Comparison of ENCODE assay signal across 7 cellular contexts in genomic region chr7:157478611-157479010, GRCh38.
A peak's percentile ranks its signal among the peaks of the same experiment; 100 is the strongest.
DNase-seq lines count a peak whose midpoint lies in the region; ATAC-seq lines count a peak whose summit lies in the region.
"Not testable (repeated sequence)": the region's sequence is repeated elsewhere in the genome, so short reads cannot be mapped to it uniquely, and the experiment has no call there.

No MANE protein-coding gene starts in this region.

- POLR2A ChIA-PET in T-cell (lab: Charles Lee) = interaction anchor here in 1 of 2 donors (0.6 kb wide), 1 partner anchor 240 kb away, joined by 3 read pairs; no protein-coding TSS in a partner anchor
- POLR2A ChIA-PET in naive thymus-derived CD4-positive, alpha-beta T cell (lab: Charles Lee) = interaction anchor here (0.9 to 1.7 kb wide), 2 partner anchors 12 to 27 kb away, joined by 3 to 7 read pairs; no protein-coding TSS in a partner anchor

- H3K4me1 Mint-ChIP-seq in T-cell = peaks cover 37 to 48% (median 39%) of the 10 kb centered on the region in 3 donors
- peaks cover 20% of the 10 kb centered on the region for H3K4me1 Mint-ChIP-seq in activated CD4-positive, alpha-beta T cell treated with anti-CD3 and anti-CD28 coated beads, Interleukin-2, amount 10 ng/mL, durations not matched to agents 24 days and 14 days
- H3K4me1 Mint-ChIP-seq in activated naive CD8-positive, alpha-beta T cell treated with anti-CD3 and anti-CD28 coated beads, Interleukin-2, amount 50 U/mL, for 24 hours = peaks cover 20% of the 10 kb centered on the region
- H3K4me1 Mint-ChIP-seq in naive thymus-derived CD4-positive, alpha-beta T cell = peaks cover 23 to 56% (median 34%) of the 10 kb centered on the region in 7 donors

- peaks cover 25% of the 10 kb centered on the region for H3K4me1 ChIP-seq in BLaER1
- peaks cover 0 to 23% of the 10 kb centered on the region in 2 donors for H3K4me1 ChIP-seq in naive thymus-derived CD4-positive, alpha-beta T cell (ENCODE audit: control insufficient read depth in 2 of 2, insufficient read depth in 2 of 2, low read length in 2 of 2)

- ATAC-seq in T-cell (replicated peaks in 1 of 4); activated naive CD8-positive, alpha-beta T cell treated with anti-CD3 and anti-CD28 coated beads, Interleukin-2, amount 50 U/mL, for 24 hours; naive thymus-derived CD4-positive, alpha-beta T cell: not testable (repeated sequence)

- not testable (repeated sequence) for H3K9ac ChIP-seq in BLaER1

- H3K36me3 ChIP-seq in BLaER1; naive thymus-derived CD4-positive, alpha-beta T cell (ENCODE audit: control insufficient read depth in 2 of 3, insufficient read depth in 3 of 3, low read length in 3 of 3): not testable (repeated sequence)

- not testable (repeated sequence) for H3K9me3 Mint-ChIP-seq in T-cell; activated CD4-positive, alpha-beta T cell treated with anti-CD3 and anti-CD28 coated beads, Interleukin-2, amount 10 ng/mL, durations not matched to agents 24 days and 14 days; activated naive CD8-positive, alpha-beta T cell treated with anti-CD3 and anti-CD28 coated beads, Interleukin-2, amount 50 U/mL, for 24 hours
- H3K9me3 Mint-ChIP-seq in naive thymus-derived CD4-positive, alpha-beta T cell = peaks cover 0 to 14% (median 8%) of the 10 kb centered on the region in 11 donors

- H3K4me3 ChIP-seq in BLaER1; naive thymus-derived CD4-positive, alpha-beta T cell (ENCODE audit: low read length): not testable (repeated sequence)

- not testable (repeated sequence) for H3K9me3 ChIP-seq in BLaER1; naive thymus-derived CD4-positive, alpha-beta T cell (ENCODE audit: control insufficient read depth in 2 of 3, low read length in 3 of 3)

- not testable (repeated sequence) for H4K20me1 ChIP-seq in BLaER1

- not testable (repeated sequence) for H3K36me3 Mint-ChIP-seq in T-cell; activated naive CD8-positive, alpha-beta T cell treated with anti-CD3 and anti-CD28 coated beads, Interleukin-2, amount 50 U/mL, for 24 hours (ENCODE audit: low read depth)
- peaks cover 12% of the 10 kb centered on the region for H3K36me3 Mint-ChIP-seq in activated CD4-positive, alpha-beta T cell treated with anti-CD3 and anti-CD28 coated beads, Interleukin-2, amount 10 ng/mL, durations not matched to agents 24 days and 14 days (ENCODE audit: low read depth)
- H3K36me3 Mint-ChIP-seq in naive thymus-derived CD4-positive, alpha-beta T cell = peaks cover 0 to 28% (median 4%) of the 10 kb centered on the region in 5 donors

- H3K27me3 ChIP-seq in BLaER1; naive thymus-derived CD4-positive, alpha-beta T cell (ENCODE audit: control insufficient read depth in 2 of 2, insufficient read depth in 2 of 2, low read length in 2 of 2): not testable (repeated sequence)

- H3K27ac ChIP-seq in BLaER1; naive thymus-derived CD4-positive, alpha-beta T cell (ENCODE audit: low read depth, low read length): not testable (repeated sequence)

- H3K4me3 Mint-ChIP-seq in T-cell = peak overlapping the region in 1 of 3 donors; percentile 78
- H3K4me3 Mint-ChIP-seq in activated CD4-positive, alpha-beta T cell treated with anti-CD3 and anti-CD28 coated beads, Interleukin-2, amount 10 ng/mL, durations not matched to agents 24 days and 14 days = peak overlapping the region; percentile 56
- peak overlapping the region; percentile 63 for H3K4me3 Mint-ChIP-seq in activated naive CD8-positive, alpha-beta T cell treated with anti-CD3 and anti-CD28 coated beads, Interleukin-2, amount 50 U/mL, for 24 hours
- peak overlapping the region in 9 of 10 donors; percentile 21 to 81 (median 71) for H3K4me3 Mint-ChIP-seq in naive thymus-derived CD4-positive, alpha-beta T cell

- not testable (repeated sequence) for DNase-seq in T-cell; activated CD4-positive, alpha-beta T cell treated with anti-CD3 and anti-CD28 coated beads, Interleukin-2, amount 10 ng/mL, durations not matched to agents 24 days and 14 days; activated naive CD8-positive, alpha-beta T cell treated with anti-CD3 and anti-CD28 coated beads, Interleukin-2, amount 50 U/mL, for 24 hours; naive thymus-derived CD4-positive, alpha-beta T cell
- peak; percentile 12 for DNase-seq in activated T-cell treated with anti-CD3 and anti-CD28 coated beads, Interleukin-2, amount 50 U/mL, for 1 hour
- DNase-seq in activated effector memory CD4-positive, alpha-beta T cell treated with anti-CD3 and anti-CD28 coated beads, Interleukin-2, amount 50 U/mL, for 16 hours = peak; percentile 57

- H3K4me2 ChIP-seq in BLaER1 = peak overlapping the region; percentile 86

- CTCF ChIA-PET in T-cell (lab: Charles Lee) = interaction anchor here in 1 of 2 donors (0.6 kb wide), 1 partner anchor 149 kb away, joined by 5 read pairs; no protein-coding TSS in a partner anchor
- CTCF ChIA-PET in naive thymus-derived CD4-positive, alpha-beta T cell (lab: Charles Lee) = not testable (repeated sequence)

- intact Hi-C loops in activated CD4-positive, alpha-beta T cell treated with anti-CD3 and anti-CD28 coated beads, Interleukin-2, amount 10 ng/mL, durations not matched to agents 24 days and 14 days (cut with micrococcal nuclease) = loop anchor here (1.0 kb wide), 2 partner anchors 12 to 24 kb away; no protein-coding TSS in a partner anchor
- intact Hi-C loops in naive thymus-derived CD4-positive, alpha-beta T cell (cut with micrococcal nuclease) = loop anchor here in 1 of 2 donors (2.0 kb wide), 1 partner anchor 90 kb away; no protein-coding TSS in a partner anchor

- peak overlapping the region; percentile 55 to 79 for H3K27ac Mint-ChIP-seq in T-cell
- H3K27ac Mint-ChIP-seq in activated CD4-positive, alpha-beta T cell treated with anti-CD3 and anti-CD28 coated beads, Interleukin-2, amount 10 ng/mL, durations not matched to agents 24 days and 14 days = peak overlapping the region; percentile 74
- H3K27ac Mint-ChIP-seq in activated naive CD8-positive, alpha-beta T cell treated with anti-CD3 and anti-CD28 coated beads, Interleukin-2, amount 50 U/mL, for 24 hours = not testable (repeated sequence)
- H3K27ac Mint-ChIP-seq in naive thymus-derived CD4-positive, alpha-beta T cell = peak overlapping the region; percentile 64 to 97 (median 82)

- not testable (repeated sequence) for H3K27me3 Mint-ChIP-seq in T-cell; activated CD4-positive, alpha-beta T cell treated with anti-CD3 and anti-CD28 coated beads, Interleukin-2, amount 10 ng/mL, durations not matched to agents 24 days and 14 days; activated naive CD8-positive, alpha-beta T cell treated with anti-CD3 and anti-CD28 coated beads, Interleukin-2, amount 50 U/mL, for 24 hours; naive thymus-derived CD4-positive, alpha-beta T cell
